In the genomic region with DNA sequence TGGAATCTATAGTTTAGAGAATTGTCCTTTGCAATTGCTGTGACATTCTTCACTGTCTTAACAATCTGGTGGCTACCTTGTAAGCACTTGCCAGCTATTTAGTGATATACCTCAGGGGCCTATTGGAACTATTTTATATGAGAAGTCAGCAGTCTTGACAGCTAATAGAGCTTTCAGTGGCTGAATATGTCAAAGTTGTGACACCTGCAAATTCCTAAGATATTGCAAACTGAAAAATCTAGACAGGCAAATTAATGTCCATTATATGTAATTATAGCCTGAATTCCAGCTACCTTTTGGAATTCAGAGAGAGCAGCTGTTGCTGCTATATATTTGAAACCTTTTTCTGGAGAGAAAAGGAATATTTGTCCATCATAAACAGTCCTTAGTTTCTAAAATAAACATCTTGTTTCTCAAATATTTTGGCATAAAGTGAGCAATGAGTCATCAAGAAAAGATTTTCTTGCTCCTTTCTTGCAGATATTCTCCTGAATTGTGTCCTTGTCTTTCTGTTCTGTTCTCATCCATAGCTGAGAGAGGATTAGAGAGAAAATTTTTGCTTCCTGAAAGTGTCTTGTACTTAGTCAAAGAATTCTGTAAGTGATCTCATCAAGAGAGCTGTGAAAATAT, we compare ENCODE assay signal across 2 cellular contexts.
TF ChIP-seq lines count a peak whose summit lies in the region.

No MANE protein-coding gene starts in this region.

TF ChIP-seq in IMR-90, 13 proteins besides CTCF, POLR2A, EP300 and RAD21 (continued from another document):
- peak; percentile 82 for TF ChIP-seq FOS (IDR thresholded peaks at IDR 0.05; ENCODE audit: low read depth, low read length)
- TF ChIP-seq SMC3 (IDR thresholded peaks at IDR 0.05; ENCODE audit: low read depth, low read length), result no peak

TF ChIP-seq in neural cell, 6 proteins besides CTCF, POLR2A, EP300 and RAD21 (continued from another document):
- TF ChIP-seq, protein P1, sequence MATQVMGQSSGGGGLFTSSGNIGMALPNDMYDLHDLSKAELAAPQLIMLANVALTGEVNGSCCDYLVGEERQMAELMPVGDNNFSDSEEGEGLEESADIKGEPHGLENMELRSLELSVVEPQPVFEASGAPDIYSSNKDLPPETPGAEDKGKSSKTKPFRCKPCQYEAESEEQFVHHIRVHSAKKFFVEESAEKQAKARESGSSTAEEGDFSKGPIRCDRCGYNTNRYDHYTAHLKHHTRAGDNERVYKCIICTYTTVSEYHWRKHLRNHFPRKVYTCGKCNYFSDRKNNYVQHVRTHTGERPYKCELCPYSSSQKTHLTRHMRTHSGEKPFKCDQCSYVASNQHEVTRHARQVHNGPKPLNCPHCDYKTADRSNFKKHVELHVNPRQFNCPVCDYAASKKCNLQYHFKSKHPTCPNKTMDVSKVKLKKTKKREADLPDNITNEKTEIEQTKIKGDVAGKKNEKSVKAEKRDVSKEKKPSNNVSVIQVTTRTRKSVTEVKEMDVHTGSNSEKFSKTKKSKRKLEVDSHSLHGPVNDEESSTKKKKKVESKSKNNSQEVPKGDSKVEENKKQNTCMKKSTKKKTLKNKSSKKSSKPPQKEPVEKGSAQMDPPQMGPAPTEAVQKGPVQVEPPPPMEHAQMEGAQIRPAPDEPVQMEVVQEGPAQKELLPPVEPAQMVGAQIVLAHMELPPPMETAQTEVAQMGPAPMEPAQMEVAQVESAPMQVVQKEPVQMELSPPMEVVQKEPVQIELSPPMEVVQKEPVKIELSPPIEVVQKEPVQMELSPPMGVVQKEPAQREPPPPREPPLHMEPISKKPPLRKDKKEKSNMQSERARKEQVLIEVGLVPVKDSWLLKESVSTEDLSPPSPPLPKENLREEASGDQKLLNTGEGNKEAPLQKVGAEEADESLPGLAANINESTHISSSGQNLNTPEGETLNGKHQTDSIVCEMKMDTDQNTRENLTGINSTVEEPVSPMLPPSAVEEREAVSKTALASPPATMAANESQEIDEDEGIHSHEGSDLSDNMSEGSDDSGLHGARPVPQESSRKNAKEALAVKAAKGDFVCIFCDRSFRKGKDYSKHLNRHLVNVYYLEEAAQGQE (IDR thresholded peaks at IDR 0.05; ENCODE audit: borderline replicate concordance), result peak; percentile 89
TF ChIP-seq in neural cell: peak in this region for 2.
